In genomic region chr10:104711167-104711765, GRCh38 we compare ENCODE assay signal across 18 cellular contexts.
"Had no signal": no experiment of that assay in that cellular context is flagged by ENCODE, and none has a peak within 500 bp of the region (broad histone marks: within the 10 kb centered on the region; RNA-seq: fewer than 3 reads in every experiment).

No MANE protein-coding gene starts in this region.

- H3K4me3 Mint-ChIP-seq: activated naive CD8-positive, alpha-beta T cell treated with anti-CD3 and anti-CD28 coated beads for 36 hours; naive thymus-derived CD4-positive, alpha-beta T cell had no signal

- H3K36me3 Mint-ChIP-seq: activated naive CD8-positive, alpha-beta T cell treated with anti-CD3 and anti-CD28 coated beads for 36 hours; naive thymus-derived CD4-positive, alpha-beta T cell had no signal

- H3K4me3 ChIP-seq: coronary artery, gastrocnemius medialis, lower lobe of right lung, upper lobe of left lung had no signal

- H3K27me3 ChIP-seq: gastrocnemius medialis, upper lobe of left lung had no signal

- H3K4me1 Mint-ChIP-seq: activated naive CD8-positive, alpha-beta T cell treated with anti-CD3 and anti-CD28 coated beads for 36 hours; naive thymus-derived CD4-positive, alpha-beta T cell had no signal

- H3K36me3 ChIP-seq: gastrocnemius medialis, lower lobe of right lung, upper lobe of left lung had no signal

- H3K27ac Mint-ChIP-seq: activated naive CD8-positive, alpha-beta T cell treated with anti-CD3 and anti-CD28 coated beads for 36 hours; naive thymus-derived CD4-positive, alpha-beta T cell; progenitor cell of endocrine pancreas had no signal

- H3K9me3 ChIP-seq: gastrocnemius medialis, lower lobe of right lung, upper lobe of left lung had no signal

- H3K27ac ChIP-seq: coronary artery, gastrocnemius medialis, lower lobe of right lung, upper lobe of left lung had no signal

- H3K4me1 ChIP-seq: gastrocnemius medialis, lower lobe of right lung, upper lobe of left lung had no signal

- H3K9me3 Mint-ChIP-seq: activated naive CD8-positive, alpha-beta T cell treated with anti-CD3 and anti-CD28 coated beads for 36 hours had no signal

- DNase-seq: activated CD4-positive, alpha-beta T cell treated with anti-CD3 and anti-CD28 coated beads for 1 hour; activated CD4-positive, alpha-beta T cell treated with anti-CD3 and anti-CD28 coated beads, Interleukin-2, amount 50 U/mL, for 48 hours; activated gamma-delta T cell; activated naive CD8-positive, alpha-beta T cell treated with anti-CD3 and anti-CD28 coated beads for 36 hours; activated T-cell treated with anti-CD3 and anti-CD28 coated beads, Interleukin-2, amount 50 U/mL, for 48 hours; aorta; caudate nucleus; effector CD8-positive, alpha-beta T cell; gastrocnemius medialis; lower lobe of right lung; naive thymus-derived CD4-positive, alpha-beta T cell; nucleus accumbens; stimulated activated CD4-positive, alpha-beta T cell treated with anti-CD3 and anti-CD28 coated beads, Interleukin-12 subunit alpha, Interleukin-12 subunit beta, amount 100 ng/mL, for 4 hours; stimulated activated naive CD4-positive, alpha-beta T cell treated with Interleukin-2 at 50 U/mL for 16 hours; upper lobe of left lung had no signal

- ATAC-seq: gastrocnemius medialis; lower lobe of right lung; naive thymus-derived CD4-positive, alpha-beta T cell; sciatic nerve had no signal

- H3K27me3 Mint-ChIP-seq: progenitor cell of endocrine pancreas had no signal
